In the genomic region with DNA sequence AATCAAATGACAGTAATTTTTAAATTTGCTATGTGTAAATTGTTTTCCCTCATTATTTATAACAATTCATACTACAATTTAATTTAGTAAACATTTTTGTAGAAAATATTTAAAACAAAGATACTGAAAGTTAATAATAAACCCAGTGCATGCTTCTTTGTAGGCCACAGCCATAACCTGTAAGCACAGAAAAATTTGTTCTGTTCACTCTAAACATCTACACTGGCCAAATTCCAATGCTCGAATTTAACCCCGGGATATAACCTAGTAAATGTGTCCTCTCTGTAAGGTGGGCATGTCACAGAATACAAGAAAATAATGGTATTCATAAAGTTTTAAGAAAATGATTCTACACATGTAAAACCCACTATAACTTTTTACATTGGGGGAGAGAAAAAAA, we compare ENCODE assay signal across 11 cellular contexts. TPM values are rescaled to one million over a fixed set of nuclear protein-coding genes. Genes with fewer than 3 reads are reported as not detected.
A peak's percentile ranks its signal among the peaks of the same experiment; 100 is the strongest.
DNase-seq lines count a peak whose midpoint lies in the region; ATAC-seq, FAIRE-seq and TF ChIP-seq lines count a peak whose summit lies in the region.
"Not testable (repeated sequence)": the region's sequence is repeated elsewhere in the genome, so short reads cannot be mapped to it uniquely, and the experiment has no call there.
"Had no signal": no experiment of that assay in that cellular context is flagged by ENCODE, and none has a peak within 500 bp of the region (broad histone marks: within the 10 kb centered on the region; RNA-seq: fewer than 3 reads in every experiment).

No MANE protein-coding gene starts in this region.

- not testable (repeated sequence) for H3K4me3 ChIP-seq in dorsolateral prefrontal cortex; kidney (ENCODE audit: low read length in 2 of 2); right lobe of liver; small intestine (ENCODE audit: low read depth in 1 of 2, low read length in 2 of 2)

- TF ChIP-seq POLR2A in right lobe of liver (IDR thresholded peaks at IDR 0.05), result not testable (repeated sequence)

- peak; percentile 73 to 87 (median 82) for ATAC-seq in right lobe of liver

- not testable (repeated sequence) for H3K36me3 ChIP-seq in kidney (ENCODE audit: control insufficient read depth in 1 of 2, insufficient read depth in 2 of 2, low read length in 2 of 2); right lobe of liver; small intestine (ENCODE audit: control insufficient read depth in 2 of 2, insufficient read depth in 2 of 2, low read length in 2 of 2)

- TF ChIP-seq CTCF in 22Rv1 (IDR thresholded peaks at IDR 0.05); dorsolateral prefrontal cortex (IDR thresholded peaks at IDR 0.05 in 54 of 56, conservative IDR thresholded peaks at IDR 0.05 in 2 of 56; ENCODE audit: low read depth in 1 of 56, partially characterized antibody in 56 of 56); kidney (IDR thresholded peaks at IDR 0.05; ENCODE audit: borderline replicate concordance, extremely low read depth, insufficient read depth); right lobe of liver (IDR thresholded peaks at IDR 0.05): not testable (repeated sequence)

- FAIRE-seq in TTC549 (lab: Jason Lieb, UNC) (peak; percentile 66), kidney (lab: Jason Lieb, UNC) (peak; percentile 97), small intestine (lab: Jason Lieb, UNC) (peak; percentile 97)

- DNase-seq in dorsolateral prefrontal cortex, kidney, right lobe of liver, small intestine: not testable (repeated sequence)

- not testable (repeated sequence) for H3K9me3 ChIP-seq in kidney (ENCODE audit: control insufficient read depth in 1 of 2, low read length in 2 of 2); right lobe of liver; small intestine (ENCODE audit: control insufficient read depth, low read depth)

- H3K27me3 ChIP-seq in dorsolateral prefrontal cortex; right lobe of liver; small intestine (ENCODE audit: control insufficient read depth in 2 of 2, insufficient read depth in 2 of 2, low read length in 2 of 2): not testable (repeated sequence)

- not testable (repeated sequence) for H3K9ac ChIP-seq in kidney (ENCODE audit: low read length in 2 of 2)

- H3K27ac ChIP-seq in 22Rv1 (peak overlapping the region; percentile 93), dorsolateral prefrontal cortex (peak overlapping the region in 55 of 59 donors; percentile 29 to 99 (median 92)), right lobe of liver (peak overlapping the region; percentile 26 to 83 (median 66))
- H3K27ac ChIP-seq in kidney (ENCODE audit: low read depth in 2 of 2, low read length in 2 of 2); small intestine (ENCODE audit: low read depth in 1 of 2, low read length in 1 of 2): not testable (repeated sequence)

- H3K4me1 ChIP-seq in kidney (ENCODE audit: control insufficient read depth in 1 of 2, insufficient read depth in 1 of 2, low read depth in 1 of 2, low read length in 2 of 2); small intestine (ENCODE audit: control insufficient read depth in 2 of 2, insufficient read depth in 1 of 2, low read depth in 1 of 2, low read length in 1 of 2): not testable (repeated sequence)
- H3K4me1 ChIP-seq in right lobe of liver, result peaks cover 0 to 24% (median 2%) of the 10 kb centered on the region in 4 donors

- intact Hi-C loops in dorsolateral prefrontal cortex (cut with DNase I); kidney (cut with DNase I); right lobe of liver (cut with DNase I): not testable (repeated sequence)

- WGBS in right lobe of liver (ENCODE audit: insufficient coverage, low coverage, low lambda C conversion rate, missing lambda C conversion rate), result 31% methylated on average over 2 of the region's 2 CpGs
- 65 to 76% (median 66%) methylated on average over 2 of the region's 2 CpGs for WGBS in small intestine, 3 donors

RNA-seq across cellular contexts. Expression of gene FOLH1, which starts 22.2 kb away (rescaled TPM):
- total RNA-seq in dorsolateral prefrontal cortex, result 100 to 1,000 TPM in 10 of 120 experiments, 10 to 100 TPM in 102, 1 to 10 TPM in 8; 3.5 to 197 (median 44.0) TPM
- 1.3 TPM for total RNA-seq in kidney
- polyA plus RNA-seq in kidney (ENCODE audit: insufficient read depth, low read depth, low replicate concordance), result 12.3 TPM
- 10 to 100 TPM in 5 of 6 experiments, 1 to 10 TPM in 1; 6.2 to 24.2 (median 17.6) TPM for total RNA-seq in right lobe of liver
- 100 to 1,000 TPM in 2 of 3 donors, 10 to 100 TPM in 1; 69.8 to 345 (median 329) TPM for polyA plus RNA-seq in small intestine
- total RNA-seq: CD4-positive, alpha-beta memory T cell; Daoy; G401; HFFc6 had no signal
- polyA plus RNA-seq: BJ; CD4-positive, alpha-beta memory T cell had no signal
